ENCODE assay signal across 9 cellular contexts in genomic region chr20:8361008-8361652, GRCh38.
A peak's percentile ranks its signal among the peaks of the same experiment; 100 is the strongest.
DNase-seq lines count a peak whose midpoint lies in the region; ATAC-seq and TF ChIP-seq lines count a peak whose summit lies in the region.
"Had no signal": no experiment of that assay in that cellular context is flagged by ENCODE, and none has a peak within 500 bp of the region (broad histone marks: within the 10 kb centered on the region; RNA-seq: fewer than 3 reads in every experiment).

No MANE protein-coding gene starts in this region.

- H3K27ac Mint-ChIP-seq in activated naive CD4-positive, alpha-beta T cell treated with anti-CD3 and anti-CD28 coated beads, Interleukin-2, amount 50 U/mL, for 72 hours: no peak overlapping the region
- no peak overlapping the region for H3K27ac Mint-ChIP-seq in activated naive CD4-positive, alpha-beta T cell treated with anti-CD3 and anti-CD28 coated beads, Interleukin-2, amount 10 ng/mL, durations not matched to agents 7 days and 5 days

- DNase-seq in activated naive CD4-positive, alpha-beta T cell treated with anti-CD3 and anti-CD28 coated beads, Interleukin-2, amount 50 U/mL, for 72 hours (ENCODE audit: low spot score in 2 of 2): no peak
- DNase-seq in activated naive CD4-positive, alpha-beta T cell treated with anti-CD3 and anti-CD28 coated beads, Interleukin-2, amount 10 ng/mL, durations not matched to agents 7 days and 5 days: no peak
- peak; percentile 1 for DNase-seq in epithelial cell of esophagus (ENCODE audit: low read depth)
- DNase-seq in stimulated activated CD4-positive, alpha-beta T cell treated with anti-CD3 and anti-CD28 coated beads, Interleukin-4, amount 100 ng/mL, for 24 hours: peak; percentile 6
- DNase-seq: NCI-H526 treated with DMSO at 0.1 percent for 48 hours had no signal

- no peaks in the 10 kb centered on the region for H3K27me3 Mint-ChIP-seq in activated naive CD4-positive, alpha-beta T cell treated with anti-CD3 and anti-CD28 coated beads, Interleukin-2, amount 10 ng/mL, durations not matched to agents 7 days and 5 days

- no peak overlapping the region for H3K4me3 Mint-ChIP-seq in activated naive CD4-positive, alpha-beta T cell treated with anti-CD3 and anti-CD28 coated beads, Interleukin-2, amount 10 ng/mL, durations not matched to agents 7 days and 5 days

- no peaks in the 10 kb centered on the region for H3K4me1 Mint-ChIP-seq in activated naive CD4-positive, alpha-beta T cell treated with anti-CD3 and anti-CD28 coated beads, Interleukin-2, amount 10 ng/mL, durations not matched to agents 7 days and 5 days

- TF ChIP-seq CTCF in epithelial cell of esophagus (IDR thresholded peaks at IDR 0.05; ENCODE audit: insufficient read depth, low read depth, low read length, missing control alignments): no peak

- H3K4me3 ChIP-seq in epithelial cell of esophagus (ENCODE audit: low read length): no peak overlapping the region

- H3K9me3 Mint-ChIP-seq in activated naive CD4-positive, alpha-beta T cell treated with anti-CD3 and anti-CD28 coated beads, Interleukin-2, amount 50 U/mL, for 72 hours: no peaks in the 10 kb centered on the region
- H3K9me3 Mint-ChIP-seq in activated naive CD4-positive, alpha-beta T cell treated with anti-CD3 and anti-CD28 coated beads, Interleukin-2, amount 10 ng/mL, durations not matched to agents 7 days and 5 days: no peaks in the 10 kb centered on the region

- CTCF ChIA-PET in activated naive CD4-positive, alpha-beta T cell treated with anti-CD3 and anti-CD28 coated beads, Interleukin-2, amount 10 ng/mL, durations not matched to agents 7 days and 5 days (lab: Charles Lee): interaction anchor here (0.8 kb wide), 1 partner anchor 27 kb away, joined by 4 read pairs; no protein-coding TSS in a partner anchor

- no peaks in the 10 kb centered on the region for H3K36me3 Mint-ChIP-seq in activated naive CD4-positive, alpha-beta T cell treated with anti-CD3 and anti-CD28 coated beads, Interleukin-2, amount 50 U/mL, for 72 hours
- no peaks in the 10 kb centered on the region for H3K36me3 Mint-ChIP-seq in activated naive CD4-positive, alpha-beta T cell treated with anti-CD3 and anti-CD28 coated beads, Interleukin-2, amount 10 ng/mL, durations not matched to agents 7 days and 5 days

- ATAC-seq in activated naive CD4-positive, alpha-beta T cell treated with anti-CD3 and anti-CD28 coated beads, Interleukin-2, amount 50 U/mL, for 72 hours: peak; percentile 82 to 93
- ATAC-seq in HG03442 (IDR thresholded peaks at IDR 0.05; ENCODE audit: unreplicated experiment) (peak; percentile 82), HG03354 (IDR thresholded peaks at IDR 0.05; ENCODE audit: poor library complexity, severe bottlenecking, unreplicated experiment) (no peak), GM18867 (IDR thresholded peaks at IDR 0.05; ENCODE audit: unreplicated experiment) (no peak), GM19397 (IDR thresholded peaks at IDR 0.05; ENCODE audit: unreplicated experiment) (no peak)

Comparison
In these comparisons a context has a peak if more than half of its experiments do, and no peak if none do; other contexts are left out.
1. ATAC-seq: peak in activated naive CD4-positive, alpha-beta T cell treated with anti-CD3 and anti-CD28 coated beads, Interleukin-2, amount 50 U/mL, for 72 hours (2 of 2) and HG03442 (single experiment); none in HG03354 (single experiment), GM18867 (single experiment) and GM19397 (single experiment).
2. DNase-seq: peak in epithelial cell of esophagus (single experiment) and stimulated activated CD4-positive, alpha-beta T cell treated with anti-CD3 and anti-CD28 coated beads, Interleukin-4, amount 100 ng/mL, for 24 hours (single experiment); none in activated naive CD4-positive, alpha-beta T cell treated with anti-CD3 and anti-CD28 coated beads, Interleukin-2, amount 50 U/mL, for 72 hours (0 of 2) and activated naive CD4-positive, alpha-beta T cell treated with anti-CD3 and anti-CD28 coated beads, Interleukin-2, amount 10 ng/mL, durations not matched to agents 7 days and 5 days (single experiment).